ENCODE assay signal across 21 cellular contexts in genomic region chr7:148495614-148496013, GRCh38.
A peak's percentile ranks its signal among the peaks of the same experiment; 100 is the strongest.
DNase-seq lines count a peak whose midpoint lies in the region; ATAC-seq and TF ChIP-seq lines count a peak whose summit lies in the region.
"Had no signal": no experiment of that assay in that cellular context is flagged by ENCODE, and none has a peak within 500 bp of the region (broad histone marks: within the 10 kb centered on the region; RNA-seq: fewer than 3 reads in every experiment).

No MANE protein-coding gene starts in this region.

- DNase-seq in left cardiac atrium (no peak), cardiac septum (ENCODE audit: low spot score) (no peak), omental fat pad (ENCODE audit: low spot score) (no peak), NCI-H226 (no peak)
- DNase-seq: 8988T; ACHN; BE2C; C1 segment of cervical spinal cord; CD4-positive, alpha-beta memory T cell; CD4-positive, CD25-positive, alpha-beta regulatory T cell; CD8-positive, alpha-beta memory T cell; COR-L47; DMS 273 treated with DMSO at 0.1 percent for 48 hours; DMS153; DMS53; DMS79; DND-41; EL; GDM1 had no signal

- peak; percentile 50 to 87 for ATAC-seq in left cardiac atrium
- ATAC-seq in omental fat pad (ENCODE audit: low FRiP score), result peak; percentile 90
- no peak for ATAC-seq in HG02798 (IDR thresholded peaks at IDR 0.05; ENCODE audit: poor library complexity, unreplicated experiment)
- ATAC-seq: GM12878 had no signal

- intact Hi-C loops in left cardiac atrium (cut with DNase I) (no loop called here), cardiac septum (cut with DNase I) (no loop called here)

- TF ChIP-seq CTCF in omental fat pad (IDR thresholded peaks at IDR 0.05), result no peak
